9 cellular contexts compared by ENCODE assay signal in genomic region chr11:63635762-63636465, GRCh38. TPM values are rescaled to one million over a fixed set of nuclear protein-coding genes. Genes with fewer than 3 reads are reported as not detected.
DNase-seq lines count a peak whose midpoint lies in the region; ATAC-seq, FAIRE-seq and TF ChIP-seq lines count a peak whose summit lies in the region.
"Had no signal": no experiment of that assay in that cellular context is flagged by ENCODE, and none has a peak within 500 bp of the region (broad histone marks: within the 10 kb centered on the region; RNA-seq: fewer than 3 reads in every experiment).

No MANE protein-coding gene starts in this region.

- H3K4me3 Mint-ChIP-seq in type B pancreatic cell: peak overlapping the region; percentile 6
- H3K4me3 Mint-ChIP-seq: T-helper 1 cell treated with Interleukin-12 subunit alpha and Interleukin-12 subunit beta and Interleukin-4 antibody, amounts not matched to agents 30 μg/mL and 1 μg/mL, for 36 hours had no signal

- no peak for FAIRE-seq in pancreas (lab: Jason Lieb, UNC)

- H3K27ac ChIP-seq in RWPE2 (ENCODE audit: poor library complexity, severe bottlenecking) (no peak overlapping the region), pancreas (no peak overlapping the region)

- TF ChIP-seq CTCF in RWPE2 (IDR thresholded peaks at IDR 0.05; ENCODE audit: poor library complexity, severe bottlenecking) (peak; percentile 70), pancreas (IDR thresholded peaks at IDR 0.05) (peak; percentile 34 to 68 (median 58)), type B pancreatic cell (conservative IDR thresholded peaks at IDR 0.05) (peak; percentile 95)

- H3K27ac Mint-ChIP-seq in type B pancreatic cell: peak overlapping the region; percentile 40
- H3K27ac Mint-ChIP-seq: T-helper 1 cell treated with Interleukin-12 subunit alpha and Interleukin-12 subunit beta and Interleukin-4 antibody, amounts not matched to agents 30 μg/mL and 1 μg/mL, for 36 hours had no signal

- H3K4me3 ChIP-seq in RWPE2 (ENCODE audit: severe bottlenecking) (no peak overlapping the region), pancreas (no peak overlapping the region)

- peak; percentile 73 for DNase-seq in COLO829 (ENCODE audit: low spot score)
- DNase-seq in HT-29 (ENCODE audit: low spot score): peak; percentile 95
- no peak for DNase-seq in RWPE2 (ENCODE audit: low spot score)
- peak; percentile 85 for DNase-seq in activated effector memory CD4-positive, alpha-beta T cell treated with anti-CD3 and anti-CD28 coated beads, Interleukin-2, amount 50 U/mL, for 16 hours
- DNase-seq in foreskin melanocyte: peak; percentile 44
- peak in 4 of 6 donors; percentile 35 to 64 (median 51) for DNase-seq in pancreas
- no peak for DNase-seq in type B pancreatic cell (ENCODE audit: extremely low spot score, unreplicated experiment)

- H3K9me3 Mint-ChIP-seq in type B pancreatic cell: no peaks in the 10 kb centered on the region
- H3K9me3 Mint-ChIP-seq: T-helper 1 cell treated with Interleukin-12 subunit alpha and Interleukin-12 subunit beta and Interleukin-4 antibody, amounts not matched to agents 30 μg/mL and 1 μg/mL, for 36 hours had no signal

- 0 out of 3 replicates have a peak, but pooled peaks have one; percentile 48 for ATAC-seq in RWPE2 (ENCODE audit: low read depth)
- ATAC-seq in pancreas: peak; percentile 73 to 90 (median 86)
- no peak for ATAC-seq in HG03196 (IDR thresholded peaks at IDR 0.05; ENCODE audit: unreplicated experiment)

- peaks cover 25% of the 10 kb centered on the region for H3K36me3 Mint-ChIP-seq in type B pancreatic cell

- no peaks in the 10 kb centered on the region for H3K27me3 Mint-ChIP-seq in type B pancreatic cell

- H3K4me1 Mint-ChIP-seq in type B pancreatic cell (ENCODE audit: unreplicated experiment): peaks cover 9% of the 10 kb centered on the region

- H3K36me3 ChIP-seq in RWPE2 (ENCODE audit: low read depth) (peaks cover 88% of the 10 kb centered on the region), pancreas (peaks cover 0 to 23% (median 1%) of the 10 kb centered on the region in 3 donors)

- H3K4me1 ChIP-seq in RWPE2 (ENCODE audit: insufficient read depth, poor library complexity, severe bottlenecking) (no peaks in the 10 kb centered on the region), pancreas (peaks cover 0 to 9% (median 5%) of the 10 kb centered on the region in 3 donors)

- 58 to 62% methylated on average over 10 of the region's 10 CpGs for WGBS in pancreas, 2 donors

- H3K9me3 ChIP-seq in RWPE2 (ENCODE audit: severe bottlenecking) (no peaks in the 10 kb centered on the region), pancreas (no peaks in the 10 kb centered on the region)

- intact Hi-C loops in pancreas (cut with DNase I): loop anchor here in 1 of 3 donors (5.0 kb wide), 1 partner anchor 159 kb away; no protein-coding TSS in a partner anchor

- H3K27me3 ChIP-seq in RWPE2 (ENCODE audit: insufficient read depth, poor library complexity, severe bottlenecking) (no peaks in the 10 kb centered on the region), pancreas (no peaks in the 10 kb centered on the region)

RNA-seq across cellular contexts. Expression of gene PLAAT3, which starts 21.7 kb away (rescaled TPM):
- 324 and 325 TPM in 2 replicates for total RNA-seq in HT-29 (2014; rRNA removed; shearing (Covaris generic))
- total RNA-seq in pancreas (10 to 100 TPM; 15.2 to 36.0 (median 19.1) TPM), type B pancreatic cell (ENCODE audit: low replicate concordance) (55.6 and 65.4 TPM in 2 replicates)
- 10 to 100 TPM; 26.7 to 30.6 TPM for polyA plus RNA-seq in pancreas

RNA-seq across cellular contexts. Expression of gene ATL3, which starts 35.3 kb away (rescaled TPM):
- total RNA-seq in HT-29 (2014; rRNA removed; shearing (Covaris generic)): 25.7 and 29.2 TPM in 2 replicates
- total RNA-seq in pancreas: 10 to 100 TPM; 23.5 to 40.7 (median 29.4) TPM
- polyA plus RNA-seq in pancreas: 1 to 10 TPM; 6.1 to 6.9 TPM
- total RNA-seq in type B pancreatic cell (ENCODE audit: low replicate concordance): 21.6 and 24.6 TPM in 2 replicates

RNA-seq across cellular contexts. Expression of gene RTN3, which starts 45.4 kb away (rescaled TPM):
- 84.2 and 89.2 TPM in 2 replicates for total RNA-seq in HT-29 (2014; rRNA removed; shearing (Covaris generic))
- total RNA-seq in pancreas (10 to 100 TPM; 51.2 to 74.9 (median 63.9) TPM), type B pancreatic cell (ENCODE audit: low replicate concordance) (95.0 and 95.9 TPM in 2 replicates)
- polyA plus RNA-seq in pancreas: 10 to 100 TPM; 40.2 to 79.6 TPM

Comparison
In these comparisons a context has a peak if more than half of its experiments do, and no peak if none do; other contexts are left out.
1. DNase-seq: peak in COLO829 (single experiment), HT-29 (single experiment), activated effector memory CD4-positive, alpha-beta T cell treated with anti-CD3 and anti-CD28 coated beads, Interleukin-2, amount 50 U/mL, for 16 hours (single experiment), foreskin melanocyte (single experiment) and pancreas (4 of 6); none in RWPE2 (single experiment) and type B pancreatic cell (single experiment).
2. Peak in every context shown above with its lines, with median percentiles within 50 percentile points of each other: CTCF ChIP-seq.